ENCODE assay signal across 1 cellular context in genomic region chr13:75458696-75459422, GRCh38.
TF ChIP-seq lines count a peak whose summit lies in the region.

No MANE protein-coding gene starts in this region.

TF ChIP-seq in HepG2, 621 proteins besides CTCF, POLR2A, EP300 and RAD21 (continued from another document and continues in another):
- TF ChIP-seq ZNF326 (CRISPR knock-in tag; IDR thresholded peaks at IDR 0.05; ENCODE audit: borderline replicate concordance) (no peak), HMG20A (CRISPR knock-in tag; IDR thresholded peaks at IDR 0.05; ENCODE audit: borderline replicate concordance) (peak; percentile 92; the same call in 1 of the 2 replicates), ZNF331 (CRISPR knock-in tag; IDR thresholded peaks at IDR 0.05) (peak; percentile 92), SNAPC2 (CRISPR knock-in tag; IDR thresholded peaks at IDR 0.05) (no peak), ZNF639 (CRISPR knock-in tag; conservative IDR thresholded peaks at IDR 0.05) (0 out of 2 replicates have a peak, but pooled peaks have one; percentile 64), ZNF460 (CRISPR knock-in tag; IDR thresholded peaks at IDR 0.05; ENCODE audit: borderline replicate concordance) (no peak), MEIS2 (CRISPR knock-in tag; IDR thresholded peaks at IDR 0.05) (peak; percentile 63; the same call in 1 of the 2 replicates), RNF219 (CRISPR knock-in tag; IDR thresholded peaks at IDR 0.05) (no peak), HNF4G (IDR thresholded peaks at IDR 0.05; ENCODE audit: borderline replicate concordance, low read depth, low read length) (no peak), HNF4G (CRISPR knock-in tag; IDR thresholded peaks at IDR 0.05; ENCODE audit: borderline replicate concordance, low read depth) (no peak; the same call in 1 of the 2 replicates), FOXJ3 (CRISPR knock-in tag; IDR thresholded peaks at IDR 0.05; ENCODE audit: borderline replicate concordance) (peak; percentile 90), IRF2 (CRISPR knock-in tag; IDR thresholded peaks at IDR 0.05) (peak; percentile 90), NPAS2 (CRISPR knock-in tag; IDR thresholded peaks at IDR 0.05; ENCODE audit: borderline replicate concordance) (no peak), ZMYM3 (CRISPR knock-in tag; IDR thresholded peaks at IDR 0.05) (peak; percentile 72; the same call in 1 of the 2 replicates), SYNCRIP (IDR thresholded peaks at IDR 0.05; ENCODE audit: insufficient read depth, low read depth, low read length) (no peak), NR1H2 (CRISPR knock-in tag; IDR thresholded peaks at IDR 0.05; ENCODE audit: borderline replicate concordance, low read depth) (no peak), ZNF121 (CRISPR knock-in tag; IDR thresholded peaks at IDR 0.05) (no peak), ZFP1 (CRISPR knock-in tag; IDR thresholded peaks at IDR 0.05) (peak; percentile 64; the same call in 1 of the 2 replicates), ARNT (IDR thresholded peaks at IDR 0.05) (no peak), KLF15 (CRISPR knock-in tag; IDR thresholded peaks at IDR 0.05; ENCODE audit: borderline replicate concordance) (no peak), SMC3 (IDR thresholded peaks at IDR 0.05; ENCODE audit: low read length) (0 out of 2 replicates have a peak, but pooled peaks have one; percentile 8), NBN (conservative IDR thresholded peaks at IDR 0.05) (no peak), FOXO4 (CRISPR knock-in tag; conservative IDR thresholded peaks at IDR 0.05) (no peak), AGO1 (IDR thresholded peaks at IDR 0.05; ENCODE audit: low read depth, low read length, poor library complexity, severe bottlenecking) (no peak), BRD4 (CRISPR knock-in tag; IDR thresholded peaks at IDR 0.05) (peak; percentile 89), SNRNP70 (IDR thresholded peaks at IDR 0.05; ENCODE audit: low read depth, low read length) (no peak), ZNF333 (CRISPR knock-in tag; IDR thresholded peaks at IDR 0.05; ENCODE audit: borderline replicate concordance) (no peak), ZNF883 (CRISPR knock-in tag; IDR thresholded peaks at IDR 0.05; ENCODE audit: not compliant biosample characterization) (no peak), ZNF256 (CRISPR knock-in tag; conservative IDR thresholded peaks at IDR 0.05) (no peak), NFKB2 (CRISPR knock-in tag; IDR thresholded peaks at IDR 0.05; ENCODE audit: borderline replicate concordance) (peak; percentile 49; the same call in 1 of the 2 replicates), KMT2B (CRISPR knock-in tag; IDR thresholded peaks at IDR 0.05) (no peak), ZMAT5 (CRISPR knock-in tag; IDR thresholded peaks at IDR 0.05; ENCODE audit: borderline replicate concordance, low read depth) (no peak), FOSL1 (CRISPR knock-in tag; IDR thresholded peaks at IDR 0.05; ENCODE audit: borderline replicate concordance) (no peak), CHCHD3 (CRISPR knock-in tag; IDR thresholded peaks at IDR 0.05) (no peak), THAP8 (CRISPR knock-in tag; IDR thresholded peaks at IDR 0.05; ENCODE audit: borderline replicate concordance) (no peak)
- TF ChIP-seq, protein P1, sequence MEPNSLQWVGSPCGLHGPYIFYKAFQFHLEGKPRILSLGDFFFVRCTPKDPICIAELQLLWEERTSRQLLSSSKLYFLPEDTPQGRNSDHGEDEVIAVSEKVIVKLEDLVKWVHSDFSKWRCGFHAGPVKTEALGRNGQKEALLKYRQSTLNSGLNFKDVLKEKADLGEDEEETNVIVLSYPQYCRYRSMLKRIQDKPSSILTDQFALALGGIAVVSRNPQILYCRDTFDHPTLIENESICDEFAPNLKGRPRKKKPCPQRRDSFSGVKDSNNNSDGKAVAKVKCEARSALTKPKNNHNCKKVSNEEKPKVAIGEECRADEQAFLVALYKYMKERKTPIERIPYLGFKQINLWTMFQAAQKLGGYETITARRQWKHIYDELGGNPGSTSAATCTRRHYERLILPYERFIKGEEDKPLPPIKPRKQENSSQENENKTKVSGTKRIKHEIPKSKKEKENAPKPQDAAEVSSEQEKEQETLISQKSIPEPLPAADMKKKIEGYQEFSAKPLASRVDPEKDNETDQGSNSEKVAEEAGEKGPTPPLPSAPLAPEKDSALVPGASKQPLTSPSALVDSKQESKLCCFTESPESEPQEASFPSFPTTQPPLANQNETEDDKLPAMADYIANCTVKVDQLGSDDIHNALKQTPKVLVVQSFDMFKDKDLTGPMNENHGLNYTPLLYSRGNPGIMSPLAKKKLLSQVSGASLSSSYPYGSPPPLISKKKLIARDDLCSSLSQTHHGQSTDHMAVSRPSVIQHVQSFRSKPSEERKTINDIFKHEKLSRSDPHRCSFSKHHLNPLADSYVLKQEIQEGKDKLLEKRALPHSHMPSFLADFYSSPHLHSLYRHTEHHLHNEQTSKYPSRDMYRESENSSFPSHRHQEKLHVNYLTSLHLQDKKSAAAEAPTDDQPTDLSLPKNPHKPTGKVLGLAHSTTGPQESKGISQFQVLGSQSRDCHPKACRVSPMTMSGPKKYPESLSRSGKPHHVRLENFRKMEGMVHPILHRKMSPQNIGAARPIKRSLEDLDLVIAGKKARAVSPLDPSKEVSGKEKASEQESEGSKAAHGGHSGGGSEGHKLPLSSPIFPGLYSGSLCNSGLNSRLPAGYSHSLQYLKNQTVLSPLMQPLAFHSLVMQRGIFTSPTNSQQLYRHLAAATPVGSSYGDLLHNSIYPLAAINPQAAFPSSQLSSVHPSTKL (CRISPR knock-in tag; IDR thresholded peaks at IDR 0.05) = peak; percentile 97
- TF ChIP-seq, protein P2, sequence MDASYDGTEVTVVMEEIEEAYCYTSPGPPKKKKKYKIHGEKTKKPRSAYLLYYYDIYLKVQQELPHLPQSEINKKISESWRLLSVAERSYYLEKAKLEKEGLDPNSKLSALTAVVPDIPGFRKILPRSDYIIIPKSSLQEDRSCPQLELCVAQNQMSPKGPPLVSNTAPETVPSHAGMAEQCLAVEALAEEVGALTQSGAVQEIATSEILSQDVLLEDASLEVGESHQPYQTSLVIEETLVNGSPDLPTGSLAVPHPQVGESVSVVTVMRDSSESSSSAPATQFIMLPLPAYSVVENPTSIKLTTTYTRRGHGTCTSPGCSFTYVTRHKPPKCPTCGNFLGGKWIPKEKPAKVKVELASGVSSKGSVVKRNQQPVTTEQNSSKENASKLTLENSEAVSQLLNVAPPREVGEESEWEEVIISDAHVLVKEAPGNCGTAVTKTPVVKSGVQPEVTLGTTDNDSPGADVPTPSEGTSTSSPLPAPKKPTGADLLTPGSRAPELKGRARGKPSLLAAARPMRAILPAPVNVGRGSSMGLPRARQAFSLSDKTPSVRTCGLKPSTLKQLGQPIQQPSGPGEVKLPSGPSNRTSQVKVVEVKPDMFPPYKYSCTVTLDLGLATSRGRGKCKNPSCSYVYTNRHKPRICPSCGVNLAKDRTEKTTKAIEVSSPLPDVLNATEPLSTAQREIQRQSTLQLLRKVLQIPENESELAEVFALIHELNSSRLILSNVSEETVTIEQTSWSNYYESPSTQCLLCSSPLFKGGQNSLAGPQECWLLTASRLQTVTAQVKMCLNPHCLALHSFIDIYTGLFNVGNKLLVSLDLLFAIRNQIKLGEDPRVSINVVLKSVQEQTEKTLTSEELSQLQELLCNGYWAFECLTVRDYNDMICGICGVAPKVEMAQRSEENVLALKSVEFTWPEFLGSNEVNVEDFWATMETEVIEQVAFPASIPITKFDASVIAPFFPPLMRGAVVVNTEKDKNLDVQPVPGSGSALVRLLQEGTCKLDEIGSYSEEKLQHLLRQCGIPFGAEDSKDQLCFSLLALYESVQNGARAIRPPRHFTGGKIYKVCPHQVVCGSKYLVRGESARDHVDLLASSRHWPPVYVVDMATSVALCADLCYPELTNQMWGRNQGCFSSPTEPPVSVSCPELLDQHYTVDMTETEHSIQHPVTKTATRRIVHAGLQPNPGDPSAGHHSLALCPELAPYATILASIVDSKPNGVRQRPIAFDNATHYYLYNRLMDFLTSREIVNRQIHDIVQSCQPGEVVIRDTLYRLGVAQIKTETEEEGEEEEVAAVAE (CRISPR knock-in tag; IDR thresholded peaks at IDR 0.05; ENCODE audit: borderline replicate concordance) = peak; percentile 40; the same call in 1 of the 2 replicates
- TF ChIP-seq, protein P3, sequence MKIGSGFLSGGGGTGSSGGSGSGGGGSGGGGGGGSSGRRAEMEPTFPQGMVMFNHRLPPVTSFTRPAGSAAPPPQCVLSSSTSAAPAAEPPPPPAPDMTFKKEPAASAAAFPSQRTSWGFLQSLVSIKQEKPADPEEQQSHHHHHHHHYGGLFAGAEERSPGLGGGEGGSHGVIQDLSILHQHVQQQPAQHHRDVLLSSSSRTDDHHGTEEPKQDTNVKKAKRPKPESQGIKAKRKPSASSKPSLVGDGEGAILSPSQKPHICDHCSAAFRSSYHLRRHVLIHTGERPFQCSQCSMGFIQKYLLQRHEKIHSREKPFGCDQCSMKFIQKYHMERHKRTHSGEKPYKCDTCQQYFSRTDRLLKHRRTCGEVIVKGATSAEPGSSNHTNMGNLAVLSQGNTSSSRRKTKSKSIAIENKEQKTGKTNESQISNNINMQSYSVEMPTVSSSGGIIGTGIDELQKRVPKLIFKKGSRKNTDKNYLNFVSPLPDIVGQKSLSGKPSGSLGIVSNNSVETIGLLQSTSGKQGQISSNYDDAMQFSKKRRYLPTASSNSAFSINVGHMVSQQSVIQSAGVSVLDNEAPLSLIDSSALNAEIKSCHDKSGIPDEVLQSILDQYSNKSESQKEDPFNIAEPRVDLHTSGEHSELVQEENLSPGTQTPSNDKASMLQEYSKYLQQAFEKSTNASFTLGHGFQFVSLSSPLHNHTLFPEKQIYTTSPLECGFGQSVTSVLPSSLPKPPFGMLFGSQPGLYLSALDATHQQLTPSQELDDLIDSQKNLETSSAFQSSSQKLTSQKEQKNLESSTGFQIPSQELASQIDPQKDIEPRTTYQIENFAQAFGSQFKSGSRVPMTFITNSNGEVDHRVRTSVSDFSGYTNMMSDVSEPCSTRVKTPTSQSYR (CRISPR knock-in tag; IDR thresholded peaks at IDR 0.05; ENCODE audit: borderline replicate concordance) = peak; percentile 47; the same call in 1 of the 2 replicates
- TF ChIP-seq, protein P4, sequence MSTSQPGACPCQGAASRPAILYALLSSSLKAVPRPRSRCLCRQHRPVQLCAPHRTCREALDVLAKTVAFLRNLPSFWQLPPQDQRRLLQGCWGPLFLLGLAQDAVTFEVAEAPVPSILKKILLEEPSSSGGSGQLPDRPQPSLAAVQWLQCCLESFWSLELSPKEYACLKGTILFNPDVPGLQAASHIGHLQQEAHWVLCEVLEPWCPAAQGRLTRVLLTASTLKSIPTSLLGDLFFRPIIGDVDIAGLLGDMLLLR (CRISPR knock-in tag; IDR thresholded peaks at IDR 0.05) = no peak
- TF ChIP-seq, protein P5, sequence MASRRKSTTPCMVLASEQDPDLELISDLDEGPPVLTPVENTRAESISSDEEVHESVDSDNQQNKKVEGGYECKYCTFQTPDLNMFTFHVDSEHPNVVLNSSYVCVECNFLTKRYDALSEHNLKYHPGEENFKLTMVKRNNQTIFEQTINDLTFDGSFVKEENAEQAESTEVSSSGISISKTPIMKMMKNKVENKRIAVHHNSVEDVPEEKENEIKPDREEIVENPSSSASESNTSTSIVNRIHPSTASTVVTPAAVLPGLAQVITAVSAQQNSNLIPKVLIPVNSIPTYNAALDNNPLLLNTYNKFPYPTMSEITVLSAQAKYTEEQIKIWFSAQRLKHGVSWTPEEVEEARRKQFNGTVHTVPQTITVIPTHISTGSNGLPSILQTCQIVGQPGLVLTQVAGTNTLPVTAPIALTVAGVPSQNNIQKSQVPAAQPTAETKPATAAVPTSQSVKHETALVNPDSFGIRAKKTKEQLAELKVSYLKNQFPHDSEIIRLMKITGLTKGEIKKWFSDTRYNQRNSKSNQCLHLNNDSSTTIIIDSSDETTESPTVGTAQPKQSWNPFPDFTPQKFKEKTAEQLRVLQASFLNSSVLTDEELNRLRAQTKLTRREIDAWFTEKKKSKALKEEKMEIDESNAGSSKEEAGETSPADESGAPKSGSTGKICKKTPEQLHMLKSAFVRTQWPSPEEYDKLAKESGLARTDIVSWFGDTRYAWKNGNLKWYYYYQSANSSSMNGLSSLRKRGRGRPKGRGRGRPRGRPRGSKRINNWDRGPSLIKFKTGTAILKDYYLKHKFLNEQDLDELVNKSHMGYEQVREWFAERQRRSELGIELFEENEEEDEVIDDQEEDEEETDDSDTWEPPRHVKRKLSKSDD (CRISPR knock-in tag; IDR thresholded peaks at IDR 0.05; ENCODE audit: low read depth) = 0 out of 2 replicates have a peak, but pooled peaks have one; percentile 40
